In the genomic region with DNA sequence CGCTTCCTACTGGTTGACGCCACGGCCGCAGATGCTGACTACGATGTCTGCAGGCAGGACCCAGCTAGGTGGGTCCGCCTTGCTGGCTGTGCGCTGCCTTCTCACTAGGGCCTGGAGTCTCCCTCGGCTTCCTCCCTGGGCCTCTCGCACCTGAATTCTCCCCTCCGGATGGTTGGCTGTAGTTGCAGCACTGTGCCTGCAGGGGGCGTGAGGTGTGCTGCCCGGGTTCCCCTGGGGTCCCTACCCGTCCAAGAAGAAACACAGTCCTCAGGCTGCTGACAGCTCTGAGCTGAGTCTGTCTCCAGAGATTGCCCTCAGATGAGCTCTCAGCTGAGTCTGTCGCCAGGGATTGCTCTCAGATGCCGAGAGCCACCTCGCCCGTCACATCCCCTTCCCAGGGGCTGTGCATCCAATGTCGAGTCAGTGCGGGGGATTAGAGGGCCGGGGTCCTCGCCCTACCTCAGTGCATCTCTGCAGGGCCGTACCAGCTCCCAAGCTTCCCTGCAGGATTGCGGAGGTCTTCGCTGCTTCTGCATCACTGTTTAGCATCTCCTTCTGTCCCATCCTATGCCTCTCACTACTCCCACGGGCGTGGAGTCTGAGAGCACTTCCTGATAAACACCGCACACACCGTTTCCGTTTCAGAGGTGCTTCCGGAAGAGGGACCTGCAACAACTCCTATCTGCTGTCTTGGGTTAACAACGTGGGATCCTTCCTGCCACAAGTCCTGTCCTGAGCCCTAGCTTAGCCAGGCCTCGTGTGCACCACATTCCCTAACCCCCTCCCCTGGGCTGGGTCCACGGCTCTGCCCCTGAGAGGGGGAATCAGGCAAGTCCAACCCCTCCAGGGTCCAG, we compare ENCODE assay signal across 8 cellular contexts.
DNase-seq lines count a peak whose midpoint lies in the region; ATAC-seq and TF ChIP-seq lines count a peak whose summit lies in the region.

No MANE protein-coding gene starts in this region.

- peak overlapping the region in 7 of 8 donors; percentile 29 to 82 (median 39) for H3K27ac Mint-ChIP-seq in CD8-positive, alpha-beta memory T cell

- H3K27me3 Mint-ChIP-seq in CD8-positive, alpha-beta memory T cell: peaks cover 0 to 7% of the 10 kb centered on the region in 2 donors

- TF ChIP-seq CTCF in transverse colon (IDR thresholded peaks at IDR 0.05): peak in 3 of 5 experiments; percentile 23 to 28 (median 27)

- H3K9me3 ChIP-seq in CD8-positive, alpha-beta memory T cell (ENCODE audit: low read length): no peaks in the 10 kb centered on the region
- no peaks in the 10 kb centered on the region for H3K9me3 ChIP-seq in transverse colon

- H3K36me3 Mint-ChIP-seq in CD8-positive, alpha-beta memory T cell: peaks cover 0 to 8% (median 2%) of the 10 kb centered on the region in 3 donors

- peak in 3 of 5 donors; percentile 10 to 57 (median 56) for DNase-seq in CD8-positive, alpha-beta memory T cell
- peak; percentile 74 for DNase-seq in Jurkat, Clone E6-1 (ENCODE audit: low read depth, low spot score)
- peak; percentile 65 for DNase-seq in activated T-cell treated with anti-CD3 and anti-CD28 coated beads, Interleukin-2, amount 50 U/mL, for 1 hour
- DNase-seq in iPS DF 4.7 (ENCODE audit: extremely low read depth, low spot score): peak; percentile 46
- no peak for DNase-seq in transverse colon
- no peak for DNase-seq in NCI-H1105 (lab: John Stamatoyannopoulos, UW)
- no peak for DNase-seq in pons (ENCODE audit: low spot score)

- 63% methylated on average over 32 of the region's 33 CpGs; no CpG with 5 or more reads in 1 of the 2 donors for WGBS in transverse colon (ENCODE audit: low coverage in 1 of 2), 2 donors

- no peaks in the 10 kb centered on the region for H3K36me3 ChIP-seq in CD8-positive, alpha-beta memory T cell (ENCODE audit: insufficient read depth, low read length)
- no peaks in the 10 kb centered on the region for H3K36me3 ChIP-seq in transverse colon

- in situ Hi-C loops in transverse colon (cut with MboI; ENCODE audit: low pct_ligation_motif_present in 1 of 4, low pct_unique_long_range_greater_than_20kb in 1 of 4, low sequenced_read_pairs in 3 of 4): no loop called here

- peaks cover 11 to 24% (median 12%) of the 10 kb centered on the region in 3 donors for H3K4me1 Mint-ChIP-seq in CD8-positive, alpha-beta memory T cell

- no peak overlapping the region for H3K27ac ChIP-seq in CD8-positive, alpha-beta memory T cell (ENCODE audit: low read depth, low read length)
- H3K27ac ChIP-seq in transverse colon: no peak overlapping the region

- no peak for ATAC-seq in GM18907 (IDR thresholded peaks at IDR 0.05; ENCODE audit: unreplicated experiment)

- H3K9me3 Mint-ChIP-seq in CD8-positive, alpha-beta memory T cell: no peaks in the 10 kb centered on the region

- intact Hi-C loops in transverse colon (cut with DNase I; ENCODE audit: low total_unique reads): no loop called here

- POLR2A ChIA-PET in CD8-positive, alpha-beta memory T cell (lab: Charles Lee): interaction anchor here (0.8 kb wide), 1 partner anchor 8 kb away, joined by 3 read pairs; no protein-coding TSS in a partner anchor

- TF ChIP-seq POLR2A in transverse colon (IDR thresholded peaks at IDR 0.05): no peak

- peak overlapping the region; percentile 71 for H3K4me3 ChIP-seq in CD8-positive, alpha-beta memory T cell (ENCODE audit: low read length)
- H3K4me3 ChIP-seq in Jurkat, Clone E6-1 (ENCODE audit: low read length): peak overlapping the region; percentile 52
- no peak overlapping the region for H3K4me3 ChIP-seq in transverse colon

- H3K27me3 ChIP-seq in CD8-positive, alpha-beta memory T cell (ENCODE audit: insufficient read depth, low read length, poor library complexity, severe bottlenecking): no peaks in the 10 kb centered on the region
- no peaks in the 10 kb centered on the region for H3K27me3 ChIP-seq in transverse colon

- H3K4me3 Mint-ChIP-seq in CD8-positive, alpha-beta memory T cell: peak overlapping the region; percentile 35 to 73 (median 67)

- CTCF ChIA-PET in CD8-positive, alpha-beta memory T cell (lab: Charles Lee): interaction anchor here (0.7 to 7.5 kb wide), 19 partner anchors 8 to 631 kb away, joined by 3 to 114 read pairs (median 4); no protein-coding TSS in a partner anchor

- peaks cover 23% of the 10 kb centered on the region for H3K4me1 ChIP-seq in CD8-positive, alpha-beta memory T cell (ENCODE audit: insufficient read depth, low read length)
- no peaks in the 10 kb centered on the region for H3K4me1 ChIP-seq in transverse colon

- TF ChIP-seq EP300 in transverse colon (IDR thresholded peaks at IDR 0.05; ENCODE audit: low read depth): no peak

Comparison
In these comparisons a context has a peak if more than half of its experiments do, and no peak if none do; other contexts are left out.
1. DNase-seq: peak in CD8-positive, alpha-beta memory T cell (3 of 5), Jurkat, Clone E6-1 (single experiment), activated T-cell treated with anti-CD3 and anti-CD28 coated beads, Interleukin-2, amount 50 U/mL, for 1 hour (single experiment) and iPS DF 4.7 (single experiment); none in transverse colon (single experiment), NCI-H1105 (single experiment) and pons (single experiment).
2. H3K4me3 ChIP-seq: peak in CD8-positive, alpha-beta memory T cell (single experiment) and Jurkat, Clone E6-1 (single experiment); none in transverse colon (0 of 4).